1 cellular context compared by ENCODE assay signal in the genomic region with DNA sequence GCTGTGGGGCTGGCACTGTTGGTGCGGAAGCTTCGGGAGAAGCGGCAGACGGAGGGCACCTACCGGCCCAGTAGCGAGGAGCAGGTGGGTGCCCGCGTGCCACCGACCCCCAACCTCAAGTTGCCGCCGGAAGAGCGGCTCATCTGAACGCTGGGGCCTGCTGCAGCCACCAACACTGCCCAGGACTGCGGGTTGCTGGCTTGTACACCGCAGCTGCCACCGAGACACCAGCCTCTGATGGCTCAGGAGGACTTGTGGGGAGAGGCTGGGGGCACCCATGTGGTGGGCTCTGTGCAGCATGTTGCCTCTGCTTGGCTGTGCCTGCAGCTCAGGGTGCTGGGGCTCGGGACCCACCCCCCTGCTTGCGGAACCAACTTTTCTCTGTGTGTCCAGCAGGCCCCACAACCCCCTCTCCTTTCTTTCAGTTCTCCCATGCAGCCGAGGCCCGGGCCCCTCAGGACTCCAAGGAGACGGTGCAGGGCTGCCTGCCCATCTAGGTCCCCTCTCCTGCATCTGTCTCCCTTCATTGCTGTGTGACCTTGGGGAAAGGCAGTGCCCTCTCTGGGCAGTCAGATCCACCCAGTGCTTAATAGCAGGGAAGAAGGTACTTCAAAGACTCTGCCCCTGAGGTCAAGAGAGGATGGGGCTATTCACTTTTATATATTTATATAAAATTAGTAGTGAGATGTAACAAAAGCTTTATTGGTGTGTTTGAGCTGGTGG.
TF ChIP-seq lines count a peak whose summit lies in the region.

No MANE protein-coding gene starts in this region.

TF ChIP-seq in HepG2, 621 proteins besides CTCF, POLR2A, EP300 and RAD21:
- TF ChIP-seq ZNF768 (CRISPR knock-in tag; IDR thresholded peaks at IDR 0.05) (peak; percentile 94), ZFAT (CRISPR knock-in tag; conservative IDR thresholded peaks at IDR 0.05) (no peak), ZNF549 (CRISPR knock-in tag; IDR thresholded peaks at IDR 0.05) (no peak)
